Comparison of ENCODE assay signal across 10 cellular contexts in the genomic region with DNA sequence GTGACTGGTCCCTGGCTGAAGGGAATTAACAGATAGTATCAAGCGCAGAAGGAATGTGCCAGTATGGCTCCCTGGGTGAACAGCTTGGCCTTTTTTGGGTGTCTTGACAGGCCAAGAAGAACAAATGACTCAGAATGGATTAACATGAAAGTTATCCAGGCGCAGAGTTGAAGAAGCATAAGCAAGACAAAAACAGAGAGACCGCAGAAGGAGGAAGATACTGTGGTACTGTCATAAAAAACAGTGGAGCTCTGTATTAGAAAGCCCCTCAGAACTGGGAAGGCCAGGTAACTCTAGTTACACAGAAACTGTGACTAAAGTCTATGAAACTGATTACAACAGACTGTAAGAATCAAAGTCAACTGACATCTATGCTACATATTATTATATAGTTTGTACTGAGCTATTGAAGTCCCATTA. TPM values are rescaled to one million over a fixed set of nuclear protein-coding genes. Genes with fewer than 3 reads are reported as not detected.
DNase-seq lines count a peak whose midpoint lies in the region; ATAC-seq and TF ChIP-seq lines count a peak whose summit lies in the region.
"Had no signal": no experiment of that assay in that cellular context is flagged by ENCODE, and none has a peak within 500 bp of the region (broad histone marks: within the 10 kb centered on the region; RNA-seq: fewer than 3 reads in every experiment).

No MANE protein-coding gene starts in this region.

- no peaks in the 10 kb centered on the region for H3K9me3 ChIP-seq in CD8-positive, alpha-beta T cell (ENCODE audit: low read length)
- no peaks in the 10 kb centered on the region for H3K9me3 ChIP-seq in left lung
- no peaks in the 10 kb centered on the region for H3K9me3 ChIP-seq in Karpas-422 (ENCODE audit: low read length)
- H3K9me3 ChIP-seq: neutrophil had no signal

- H3K9ac ChIP-seq in Karpas-422 (ENCODE audit: low read length): no peak overlapping the region

- no peak overlapping the region for H3K27ac ChIP-seq in CD8-positive, alpha-beta T cell (ENCODE audit: low read depth, low read length)
- H3K27ac ChIP-seq in left lung (no peak overlapping the region), Karpas-422 (ENCODE audit: low read length) (no peak overlapping the region)
- H3K27ac ChIP-seq: neutrophil had no signal

- no peaks in the 10 kb centered on the region for H3K27me3 ChIP-seq in CD8-positive, alpha-beta T cell (ENCODE audit: insufficient read depth, low read length)
- no peaks in the 10 kb centered on the region for H3K27me3 ChIP-seq in left lung
- no peaks in the 10 kb centered on the region for H3K27me3 ChIP-seq in Karpas-422 (ENCODE audit: low read length)
- H3K27me3 ChIP-seq in H7 (ENCODE audit: control insufficient read depth, insufficient read depth, low read length): no peaks in the 10 kb centered on the region
- H3K27me3 ChIP-seq: neutrophil had no signal

- POLR2A ChIA-PET in CD8-positive, alpha-beta T cell (lab: Charles Lee): interaction anchor here (1.3 to 1.5 kb wide), 2 partner anchors 32 to 102 kb away, joined by 3 to 4 read pairs; no protein-coding TSS in a partner anchor
- POLR2A ChIA-PET in activated CD4-positive, alpha-beta memory T cell treated with anti-CD3 and anti-CD28 coated beads for 36 hours (lab: Charles Lee): interaction anchor here (0.7 to 3.8 kb wide), 4 partner anchors 29 to 105 kb away, joined by 3 to 21 read pairs (median 6); no protein-coding TSS in a partner anchor
- POLR2A ChIA-PET in HEK293T (lab: Yijun Ruan, JAX): no interaction called here

- H3K36me3 Mint-ChIP-seq in CD8-positive, alpha-beta T cell: peaks cover 6% of the 10 kb centered on the region
- peaks cover 35% of the 10 kb centered on the region for H3K36me3 Mint-ChIP-seq in activated CD4-positive, alpha-beta memory T cell treated with anti-CD3 and anti-CD28 coated beads for 36 hours

- H3K36me3 ChIP-seq in CD8-positive, alpha-beta T cell (ENCODE audit: insufficient read depth, low read length): no peaks in the 10 kb centered on the region
- H3K36me3 ChIP-seq in left lung (no peaks in the 10 kb centered on the region), Karpas-422 (ENCODE audit: insufficient read depth, low read length) (no peaks in the 10 kb centered on the region), H7 (replicated peaks; ENCODE audit: control insufficient read depth, insufficient read depth, low read length) (no peaks in the 10 kb centered on the region)
- H3K36me3 ChIP-seq: neutrophil had no signal

- no peaks in the 10 kb centered on the region for H3K9me3 Mint-ChIP-seq in CD8-positive, alpha-beta T cell
- H3K9me3 Mint-ChIP-seq in activated CD4-positive, alpha-beta memory T cell treated with anti-CD3 and anti-CD28 coated beads for 36 hours: no peaks in the 10 kb centered on the region

- no peaks in the 10 kb centered on the region for H4K20me1 ChIP-seq in Karpas-422 (ENCODE audit: insufficient read depth, low read depth, low read length)

- no peak overlapping the region for H2AFZ ChIP-seq in Karpas-422 (ENCODE audit: low read length)

- peak overlapping the region; percentile 6 for H3K4me3 Mint-ChIP-seq in CD8-positive, alpha-beta T cell
- H3K4me3 Mint-ChIP-seq in activated CD4-positive, alpha-beta memory T cell treated with anti-CD3 and anti-CD28 coated beads for 36 hours: peak overlapping the region; percentile 84

- H3K27me3 Mint-ChIP-seq in CD8-positive, alpha-beta T cell (ENCODE audit: low read depth): no peaks in the 10 kb centered on the region
- H3K27me3 Mint-ChIP-seq in activated CD4-positive, alpha-beta memory T cell treated with anti-CD3 and anti-CD28 coated beads for 36 hours: no peaks in the 10 kb centered on the region

- no peak overlapping the region for H3K4me3 ChIP-seq in CD8-positive, alpha-beta T cell (ENCODE audit: low read depth, low read length)
- H3K4me3 ChIP-seq in left lung (no peak overlapping the region), Karpas-422 (ENCODE audit: low read length) (no peak overlapping the region), H7 (ENCODE audit: insufficient read depth, low read depth, low read length) (no peak overlapping the region)

- H3K4me2 ChIP-seq in Karpas-422 (ENCODE audit: low read depth, low read length, poor library complexity, severe bottlenecking): no peak overlapping the region

- H3K4me1 ChIP-seq in CD8-positive, alpha-beta T cell (ENCODE audit: insufficient read depth, low read length): peaks cover 13% of the 10 kb centered on the region
- H3K4me1 ChIP-seq in left lung (peaks cover 3% of the 10 kb centered on the region in 2 donors), Karpas-422 (ENCODE audit: low read length) (peaks cover 3% of the 10 kb centered on the region; the same call in 1 of the 2 replicates)

- TF ChIP-seq CTCF in CD8-positive, alpha-beta T cell (IDR thresholded peaks at IDR 0.05): no peak
- no peak for TF ChIP-seq CTCF in left lung (IDR thresholded peaks at IDR 0.05)

- CTCF ChIA-PET in CD8-positive, alpha-beta T cell (lab: Charles Lee): interaction anchor here (1.0 to 7.2 kb wide), 3 partner anchors 14 to 104 kb away, joined by 3 to 70 read pairs (median 4); no protein-coding TSS in a partner anchor
- CTCF ChIA-PET in activated CD4-positive, alpha-beta memory T cell treated with anti-CD3 and anti-CD28 coated beads for 36 hours (lab: Charles Lee): interaction anchor here (0.7 to 2.3 kb wide), 11 partner anchors 14 to 105 kb away, joined by 3 to 17 read pairs (median 3); no protein-coding TSS in a partner anchor
- CTCF ChIA-PET in HEK293T (lab: Yijun Ruan, JAX): interaction anchor here (0.6 kb wide), 1 partner anchor 17 kb away, joined by 4 read pairs; no protein-coding TSS in a partner anchor

- no peaks in the 10 kb centered on the region for H3K79me2 ChIP-seq in Karpas-422 (ENCODE audit: low read length)

- peak overlapping the region; percentile 29 for H3K27ac Mint-ChIP-seq in CD8-positive, alpha-beta T cell
- H3K27ac Mint-ChIP-seq in activated CD4-positive, alpha-beta memory T cell treated with anti-CD3 and anti-CD28 coated beads for 36 hours: peak overlapping the region; percentile 72

- ATAC-seq in CD8-positive, alpha-beta T cell: peak; percentile 30
- ATAC-seq in GM21723 (IDR thresholded peaks at IDR 0.05; ENCODE audit: unreplicated experiment): peak; percentile 20
- ATAC-seq in left lung: peak; percentile 10

- H3K9me2 ChIP-seq in Karpas-422 (replicated peaks; ENCODE audit: insufficient read depth, low read length): no peaks in the 10 kb centered on the region

- DNase-seq in CD8-positive, alpha-beta T cell: peak in 1 of 7 experiments; percentile 8
- no peak for DNase-seq in activated CD4-positive, alpha-beta memory T cell treated with anti-CD3 and anti-CD28 coated beads for 36 hours
- DNase-seq in left lung (no peak), AML-193 (lab: John Stamatoyannopoulos, UW) (no peak), Karpas-422 (no peak), H7 (no peak), HEK293T (ENCODE audit: extremely low spot score) (no peak)
- DNase-seq: NCI-H1092 had no signal

- H3K4me1 Mint-ChIP-seq in CD8-positive, alpha-beta T cell (ENCODE audit: low read depth): peaks cover 26% of the 10 kb centered on the region
- peaks cover 54% of the 10 kb centered on the region for H3K4me1 Mint-ChIP-seq in activated CD4-positive, alpha-beta memory T cell treated with anti-CD3 and anti-CD28 coated beads for 36 hours (ENCODE audit: low read depth)

- intact Hi-C loops in CD8-positive, alpha-beta T cell (cut with DNase I, micrococcal nuclease): loop anchor here in 1 of 2 experiments (5.0 kb wide), 1 partner anchor 543 kb away; a partner anchor contains a TSS
- intact Hi-C loops in activated CD4-positive, alpha-beta memory T cell treated with anti-CD3 and anti-CD28 coated beads for 36 hours (cut with micrococcal nuclease): loop anchor here (5.0 to 10.0 kb wide), 2 partner anchors 225 to 543 kb away; a partner anchor contains a TSS
- intact Hi-C loops in left lung (cut with DNase I): no loop called here

TF ChIP-seq in HEK293T, 16 proteins besides CTCF, POLR2A, EP300 and RAD21:
- no peak for TF ChIP-seq BHLHE40 (IDR thresholded peaks at IDR 0.05; ENCODE audit: borderline replicate concordance)
- no peak for TF ChIP-seq ARNT (IDR thresholded peaks at IDR 0.05)
- TF ChIP-seq, protein P1, sequence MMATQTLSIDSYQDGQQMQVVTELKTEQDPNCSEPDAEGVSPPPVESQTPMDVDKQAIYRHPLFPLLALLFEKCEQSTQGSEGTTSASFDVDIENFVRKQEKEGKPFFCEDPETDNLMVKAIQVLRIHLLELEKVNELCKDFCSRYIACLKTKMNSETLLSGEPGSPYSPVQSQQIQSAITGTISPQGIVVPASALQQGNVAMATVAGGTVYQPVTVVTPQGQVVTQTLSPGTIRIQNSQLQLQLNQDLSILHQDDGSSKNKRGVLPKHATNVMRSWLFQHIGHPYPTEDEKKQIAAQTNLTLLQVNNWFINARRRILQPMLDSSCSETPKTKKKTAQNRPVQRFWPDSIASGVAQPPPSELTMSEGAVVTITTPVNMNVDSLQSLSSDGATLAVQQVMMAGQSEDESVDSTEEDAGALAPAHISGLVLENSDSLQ (IDR thresholded peaks at IDR 0.05): no peak
- TF ChIP-seq CTBP1 (IDR thresholded peaks at IDR 0.05; ENCODE audit: borderline replicate concordance): no peak
- no peak for TF ChIP-seq SP1 (IDR thresholded peaks at IDR 0.05)
- TF ChIP-seq FOXK2 (IDR thresholded peaks at IDR 0.05): no peak
- TF ChIP-seq FOXA1 (IDR thresholded peaks at IDR 0.05): no peak
- TF ChIP-seq ZNF384 (IDR thresholded peaks at IDR 0.05): no peak
- no peak for TF ChIP-seq SUZ12 (IDR thresholded peaks at IDR 0.05)
- TF ChIP-seq FOXM1 (IDR thresholded peaks at IDR 0.05; ENCODE audit: borderline replicate concordance): no peak
- no peak for TF ChIP-seq LEF1 (IDR thresholded peaks at IDR 0.05; ENCODE audit: borderline replicate concordance)
- no peak for TF ChIP-seq TARDBP (IDR thresholded peaks at IDR 0.05)
- TF ChIP-seq ELF4 (IDR thresholded peaks at IDR 0.05): no peak
- no peak for TF ChIP-seq HDGF (IDR thresholded peaks at IDR 0.05; ENCODE audit: borderline replicate concordance)
- TF ChIP-seq NFRKB (IDR thresholded peaks at IDR 0.05): no peak
- TF ChIP-seq L3MBTL2 (conservative IDR thresholded peaks at IDR 0.05): no peak

RNA-seq across cellular contexts. Expression of a gene that starts 3.8 kb away (rescaled TPM):
- 100 to 1,000 TPM; 366 to 383 TPM for total RNA-seq in CD8-positive, alpha-beta T cell
- 10 to 100 TPM; 23.5 to 27.1 TPM for total RNA-seq in activated CD4-positive, alpha-beta memory T cell treated with anti-CD3 and anti-CD28 coated beads for 36 hours
- total RNA-seq in left lung: 10 to 100 TPM in 1 of 2 donors, 1 to 10 TPM in 1; 7.9 to 32.3 TPM
- 0.22 and 3.5 TPM in 2 replicates for total RNA-seq in Karpas-422 (2014; rRNA removed; shearing (Covaris generic); ENCODE audit: low replicate concordance)
- total RNA-seq in H7 (2014; rRNA removed; shearing (Covaris generic)): 0.07 TPM in 1 of 2 replicates, not detected in the other

RNA-seq across cellular contexts. Expression of a gene that starts 56.6 kb away (rescaled TPM):
- under 1 TPM; 0.60 to 0.75 TPM for total RNA-seq in CD8-positive, alpha-beta T cell
- total RNA-seq in activated CD4-positive, alpha-beta memory T cell treated with anti-CD3 and anti-CD28 coated beads for 36 hours: not detected
- total RNA-seq in left lung: 1 to 10 TPM in 1 of 2 donors, under 1 TPM in 1; 0.81 to 1.4 TPM
- 176 and 462 TPM in 2 replicates for total RNA-seq in Karpas-422 (2014; rRNA removed; shearing (Covaris generic); ENCODE audit: low replicate concordance)
- total RNA-seq in H7 (2014; rRNA removed; shearing (Covaris generic)): not detected in 2 replicates

Comparison
In these comparisons a context has a peak if more than half of its experiments do, and no peak if none do; other contexts are left out.
1. RNA of a gene that starts 3.8 kb away (total RNA-seq): 366 to 383 TPM in CD8-positive, alpha-beta T cell; 7.9 to 32.3 TPM in left lung, 23.5 to 27.1 TPM in activated CD4-positive, alpha-beta memory T cell treated with anti-CD3 and anti-CD28 coated beads for 36 hours, 0.22 to 3.5 TPM in Karpas-422 and 0.07 TPM in H7; every median in the first group is over 10 times any median in the second.
2. RNA of a gene that starts 56.6 kb away (total RNA-seq): 176 to 462 TPM in Karpas-422; 0.81 to 1.4 TPM in left lung, 0.60 to 0.75 TPM in CD8-positive, alpha-beta T cell, not detected in activated CD4-positive, alpha-beta memory T cell treated with anti-CD3 and anti-CD28 coated beads for 36 hours and not detected in H7; every median in the first group is over 10 times any median in the second.
3. Peak in every context shown above with its lines, with median percentiles within 50 percentile points of each other: ATAC-seq.